ENCODE assay signal across 12 cellular contexts in the genomic region with DNA sequence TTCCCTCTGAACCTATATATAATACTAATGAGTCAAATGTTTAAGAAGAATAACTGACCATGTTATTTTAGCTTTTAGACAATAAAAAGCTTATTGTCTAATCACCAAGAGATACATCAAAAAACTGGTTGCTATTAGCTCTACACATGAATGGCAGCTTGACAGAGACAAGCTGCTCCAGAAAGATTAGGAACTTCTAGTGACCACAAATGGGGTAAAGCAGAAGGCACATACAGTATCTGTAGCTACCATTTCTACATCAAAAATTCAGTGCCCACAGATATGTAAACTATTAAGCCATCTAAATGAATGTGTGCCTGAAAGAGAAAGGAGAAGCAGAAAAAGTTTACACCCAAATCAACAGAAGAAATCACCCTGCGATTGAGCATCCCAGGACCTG. TPM values are rescaled to one million over a fixed set of nuclear protein-coding genes. Genes with fewer than 3 reads are reported as not detected.
DNase-seq lines count a peak whose midpoint lies in the region; ATAC-seq, FAIRE-seq and TF ChIP-seq lines count a peak whose summit lies in the region.
"Had no signal": no experiment of that assay in that cellular context is flagged by ENCODE, and none has a peak within 500 bp of the region (broad histone marks: within the 10 kb centered on the region; RNA-seq: fewer than 3 reads in every experiment).

No MANE protein-coding gene starts in this region.

- H3K4me1 Mint-ChIP-seq in activated B cell treated with CpG ODN at 0.5 μM for 24 hours (peaks cover 49% of the 10 kb centered on the region), memory B cell (peaks cover 22% of the 10 kb centered on the region)

- H3K36me3 Mint-ChIP-seq in activated B cell treated with CpG ODN at 0.5 μM for 24 hours (ENCODE audit: low read depth) (peaks cover 22% of the 10 kb centered on the region), memory B cell (peaks cover 3% of the 10 kb centered on the region)

- no peak overlapping the region for H3K4ac ChIP-seq in neuronal stem cell (ENCODE audit: low read length)

- POLR2A ChIA-PET in activated B cell treated with CpG ODN at 0.5 μM for 24 hours (lab: Charles Lee), result no interaction called here

- no peaks in the 10 kb centered on the region for H3K27me3 ChIP-seq in BLaER1 treated with 17β-estradiol and CSF1 and Interleukin-3, amounts not matched to agents 10 nM and 100 nM
- H3K27me3 ChIP-seq in neuronal stem cell (ENCODE audit: control insufficient read depth in 3 of 3, insufficient read depth in 3 of 3, low read depth in 1 of 3, low read length in 3 of 3), result no peaks in the 10 kb centered on the region

- no peak overlapping the region for H2BK15ac ChIP-seq in neuronal stem cell (ENCODE audit: low read length)

- peaks cover 0 to 67% (median 38%) of the 10 kb centered on the region in 11 experiments; a peak in 16 of 22 replicates for H4K20me1 ChIP-seq in BLaER1 treated with 17β-estradiol and CSF1 and Interleukin-3, amounts not matched to agents 10 nM and 100 nM

- CTCF ChIA-PET in activated B cell treated with CpG ODN at 0.5 μM for 24 hours (lab: Charles Lee), result no interaction called here

- no CpG with 5 or more reads among the region's 1 CpG for WGBS in neuronal stem cell (ENCODE audit: extremely low coverage in 2 of 2, insufficient read length in 2 of 2, insufficient replicate concordance in 1 of 2), 2 donors

- peak overlapping the region in 7 of 11 experiments; percentile 68 to 98 (median 90); a peak in 6 of 22 replicates for H3K4me2 ChIP-seq in BLaER1 treated with 17β-estradiol and CSF1 and Interleukin-3, amounts not matched to agents 10 nM and 100 nM
- H3K4me2 ChIP-seq in neuronal stem cell (ENCODE audit: insufficient read depth, low read length, poor library complexity, severe bottlenecking), result no peak overlapping the region

- H2AFZ ChIP-seq in neuronal stem cell (ENCODE audit: low read length), result no peak overlapping the region
- H2AFZ ChIP-seq: PC-9 had no signal

- H4K8ac ChIP-seq in neuronal stem cell (ENCODE audit: low read depth, low read length), result no peak overlapping the region

- intact Hi-C loops in activated B cell treated with CpG ODN at 0.5 μM for 24 hours (cut with micrococcal nuclease), result loop anchor here (10.0 kb wide), 1 partner anchor 354 kb away; a partner anchor contains a TSS

- peak; percentile 71 for DNase-seq in CMK (ENCODE audit: low read depth)
- DNase-seq in activated B cell treated with CpG ODN at 0.5 μM for 24 hours, result no peak
- no peak for DNase-seq in memory B cell (ENCODE audit: low spot score in 2 of 2)
- no peak for DNase-seq in ureter (ENCODE audit: low spot score)
- DNase-seq in neuronal stem cell (ENCODE audit: low spot score), result no peak
- DNase-seq in GM19239 (ENCODE audit: insufficient read length, low spot score), result no peak
- DNase-seq: left ventricle myocardium superior, NCI-H2081, NCI-H510A treated with DMSO at 0.1 percent for 48 hours, PC-9, right cardiac atrium had no signal

- no peak overlapping the region for H3K4me3 ChIP-seq in BLaER1 treated with 17β-estradiol and CSF1 and Interleukin-3, amounts not matched to agents 10 nM and 100 nM
- no peak overlapping the region for H3K4me3 ChIP-seq in neuronal stem cell (ENCODE audit: low read length in 2 of 2)
- H3K4me3 ChIP-seq: PC-9 had no signal

- no peak overlapping the region for H3K27ac Mint-ChIP-seq in activated B cell treated with CpG ODN at 0.5 μM for 24 hours
- peak overlapping the region; percentile 68 for H3K27ac Mint-ChIP-seq in memory B cell

- H2AK5ac ChIP-seq in neuronal stem cell (ENCODE audit: low read depth, low read length), result no peak overlapping the region

- peaks cover 3 to 15% (median 12%) of the 10 kb centered on the region in 11 experiments; a peak in 19 of 22 replicates for H3K36me3 ChIP-seq in BLaER1 treated with 17β-estradiol and CSF1 and Interleukin-3, amounts not matched to agents 10 nM and 100 nM
- H3K36me3 ChIP-seq in neuronal stem cell (replicated peaks in 1 of 2; ENCODE audit: control insufficient read depth in 2 of 2, insufficient read depth in 2 of 2, low read length in 2 of 2), result peaks cover 0 to 10% of the 10 kb centered on the region in 2 donors

- peaks cover 4% of the 10 kb centered on the region for H3K79me1 ChIP-seq in neuronal stem cell (ENCODE audit: low read depth, low read length)

- no peak overlapping the region for H3K9ac ChIP-seq in BLaER1 treated with 17β-estradiol and CSF1 and Interleukin-3, amounts not matched to agents 10 nM and 100 nM
- no peak overlapping the region for H3K9ac ChIP-seq in neuronal stem cell (ENCODE audit: low read depth, low read length, poor library complexity)

- TF ChIP-seq CTCF in activated B cell treated with CpG ODN at 0.5 μM for 24 hours (IDR thresholded peaks at IDR 0.05), result no peak

- H3K9me3 ChIP-seq in BLaER1 treated with 17β-estradiol and CSF1 and Interleukin-3, amounts not matched to agents 10 nM and 100 nM (replicated peaks in 1 of 11), result no peaks in the 10 kb centered on the region
- no peaks in the 10 kb centered on the region for H3K9me3 ChIP-seq in neuronal stem cell (replicated peaks in 1 of 2; ENCODE audit: control insufficient read depth in 2 of 2, insufficient read depth in 1 of 2, low read depth in 1 of 2, low read length in 2 of 2)

- no peak overlapping the region for H2BK12ac ChIP-seq in neuronal stem cell (ENCODE audit: low read length)

- peaks cover 20 to 52% (median 30%) of the 10 kb centered on the region in 10 experiments for H3K4me1 ChIP-seq in BLaER1 treated with 17β-estradiol and CSF1 and Interleukin-3, amounts not matched to agents 10 nM and 100 nM
- peaks cover 2% of the 10 kb centered on the region in 2 donors for H3K4me1 ChIP-seq in neuronal stem cell (ENCODE audit: control insufficient read depth in 2 of 2, insufficient read depth in 1 of 2, low read depth in 1 of 2, low read length in 2 of 2)

- H3K18ac ChIP-seq in neuronal stem cell (ENCODE audit: low read length), result no peak overlapping the region

- no peak overlapping the region for H3K27ac ChIP-seq in BLaER1 treated with 17β-estradiol and CSF1 and Interleukin-3, amounts not matched to agents 10 nM and 100 nM
- H3K27ac ChIP-seq in neuronal stem cell (replicated peaks; ENCODE audit: low read length), result no peak overlapping the region
- H3K27ac ChIP-seq: PC-9 had no signal

- H3K27me3 Mint-ChIP-seq in activated B cell treated with CpG ODN at 0.5 μM for 24 hours, result no peaks in the 10 kb centered on the region
- no peaks in the 10 kb centered on the region for H3K27me3 Mint-ChIP-seq in memory B cell

- no peak for ATAC-seq in activated B cell treated with CpG ODN at 0.5 μM for 24 hours (ENCODE audit: low read depth)
- no peak for ATAC-seq in memory B cell (ENCODE audit: low read depth)
- ATAC-seq: left ventricle myocardium superior, right cardiac atrium had no signal

- no peak overlapping the region for H2BK5ac ChIP-seq in neuronal stem cell (ENCODE audit: low read length)

- H3K9me3 Mint-ChIP-seq in activated B cell treated with CpG ODN at 0.5 μM for 24 hours (no peaks in the 10 kb centered on the region), memory B cell (no peaks in the 10 kb centered on the region)

- no peak overlapping the region for H3K14ac ChIP-seq in neuronal stem cell (ENCODE audit: low read length)

- H4K91ac ChIP-seq in neuronal stem cell (ENCODE audit: low read depth, low read length, poor library complexity), result no peak overlapping the region

- no peak overlapping the region for H2BK120ac ChIP-seq in neuronal stem cell (ENCODE audit: low read depth, low read length)

- peak overlapping the region; percentile 29 for H3K4me3 Mint-ChIP-seq in activated B cell treated with CpG ODN at 0.5 μM for 24 hours
- no peak overlapping the region for H3K4me3 Mint-ChIP-seq in memory B cell

- FAIRE-seq in GM19239 (lab: Jason Lieb, UNC), result no peak

- no peak overlapping the region for H3K23ac ChIP-seq in neuronal stem cell (ENCODE audit: low read depth, low read length, poor library complexity)

RNA-seq across cellular contexts. Expression of a gene that starts 2.4 kb away (rescaled TPM):
- total RNA-seq in activated B cell treated with CpG ODN at 0.5 μM for 24 hours (46.5 and 49.7 TPM in 2 replicates), ureter (40.8 TPM)
- 29.2 TPM for polyA plus RNA-seq in neuronal stem cell (2013, experiment 1 of 2)
- polyA plus RNA-seq in neuronal stem cell (2013, experiment 2 of 2), result 29.2 TPM

RNA-seq across cellular contexts. Expression of a gene that starts 2.5 kb away (rescaled TPM):
- total RNA-seq in activated B cell treated with CpG ODN at 0.5 μM for 24 hours (49.4 and 49.5 TPM in 2 replicates), ureter (54.6 TPM)
- polyA plus RNA-seq in neuronal stem cell (2013, experiment 1 of 2), result 52.6 TPM
- 52.0 TPM for polyA plus RNA-seq in neuronal stem cell (2013, experiment 2 of 2)

RNA-seq across cellular contexts. Expression of a gene that starts 52.6 kb away (rescaled TPM):
- total RNA-seq in activated B cell treated with CpG ODN at 0.5 μM for 24 hours (68.5 and 85.9 TPM in 2 replicates), ureter (110 TPM)
- 29.0 TPM for polyA plus RNA-seq in neuronal stem cell (2013, experiment 1 of 2)
- polyA plus RNA-seq in neuronal stem cell (2013, experiment 2 of 2), result 29.9 TPM
